In genomic region chr20:13006825-13007224, GRCh38 we compare ENCODE assay signal across 19 cellular contexts. TPM values are rescaled to one million over a fixed set of nuclear protein-coding genes. Genes with fewer than 3 reads are reported as not detected.
DNase-seq lines count a peak whose midpoint lies in the region; ATAC-seq and TF ChIP-seq lines count a peak whose summit lies in the region.
"Had no signal": no experiment of that assay in that cellular context is flagged by ENCODE, and none has a peak within 500 bp of the region (broad histone marks: within the 10 kb centered on the region; RNA-seq: fewer than 3 reads in every experiment).

No MANE protein-coding gene starts in this region.

- 3% methylated on average over 3 of the region's 3 CpGs for WGBS in mammary epithelial cell (ENCODE audit: low coverage, missing lambda C conversion rate)
- WGBS in ovary, 3 donors = 60 to 83% (median 75%) methylated on average over 3 of the region's 3 CpGs

- H3K9me3 ChIP-seq in mammary epithelial cell (replicated peaks; ENCODE audit: insufficient read depth, low read length) (no peaks in the 10 kb centered on the region), ovary (no peaks in the 10 kb centered on the region)
- H3K9me3 ChIP-seq: mucosa of descending colon, upper lobe of left lung had no signal

- TF ChIP-seq EP300 in ovary (IDR thresholded peaks at IDR 0.05) = no peak

- peak overlapping the region; percentile 26 for H3K4me2 ChIP-seq in mammary epithelial cell (ENCODE audit: insufficient read depth, low read depth, low read length)

- H2AFZ ChIP-seq in mammary epithelial cell (ENCODE audit: low read depth, low read length) = peak overlapping the region; percentile 17

- H3K79me2 ChIP-seq in mammary epithelial cell (ENCODE audit: insufficient read depth, low read length) = peaks cover 13% of the 10 kb centered on the region

- POLR2A ChIA-PET in AG04449 (lab: Yijun Ruan, JAX) = no interaction called here

- in situ Hi-C loops in mammary epithelial cell (cut with MboI; ENCODE audit: low sequenced_read_pairs in 2 of 2) = no loop called here

- no peaks in the 10 kb centered on the region for H3K27me3 ChIP-seq in mammary epithelial cell (ENCODE audit: insufficient read depth, low read length)
- H3K27me3 ChIP-seq in ovary = no peaks in the 10 kb centered on the region
- H3K27me3 ChIP-seq: upper lobe of left lung had no signal

- CTCF ChIA-PET in AG04449 (lab: Yijun Ruan, JAX) = no interaction called here
- CTCF ChIA-PET in mammary epithelial cell (lab: Charles Lee; ENCODE audit: low non-redundant PET) = no interaction called here

- dilution Hi-C loops in mammary epithelial cell (cut with HindIII; ENCODE audit: low sequenced_read_pairs) = no loop called here

- BruUV-seq in mammary epithelial cell (replicated peaks; lab: Mats Ljungman, UMichigan) = no TSS peak

- no peak for ATAC-seq in GM21526 (IDR thresholded peaks at IDR 0.05; ENCODE audit: low FRiP score, unreplicated experiment)
- ATAC-seq: mucosa of descending colon; stimulated activated naive B cell treated with anti-CD40 and anti-IgM and Interleukin-4, amounts not matched to agents 10 μg/mL and 1 μg/mL and 100 μg/mL, for 72 hours had no signal

- no peak for TF ChIP-seq CTCF in AG04449 (IDR thresholded peaks at IDR 0.05; ENCODE audit: insufficient read depth, low read length, missing control alignments)
- TF ChIP-seq CTCF in mammary epithelial cell (conservative IDR thresholded peaks at IDR 0.05 in 1 of 2, IDR thresholded peaks at IDR 0.05 in 1 of 2; ENCODE audit: extremely low read depth in 1 of 2, insufficient read depth in 1 of 2, low read depth in 1 of 2, low read length in 2 of 2) = no peak
- TF ChIP-seq CTCF in ovary (IDR thresholded peaks at IDR 0.05) = no peak

- H3K4me3 ChIP-seq in AG04449 (ENCODE audit: low read depth, low read length) (no peak overlapping the region), mammary epithelial cell (replicated peaks in 1 of 3; ENCODE audit: insufficient read depth in 1 of 3, low read depth in 2 of 3, low read length in 3 of 3) (no peak overlapping the region), ovary (no peak overlapping the region)
- H3K4me3 ChIP-seq: mucosa of descending colon, SK-N-MC, upper lobe of left lung had no signal

- H3K36me3 ChIP-seq in mammary epithelial cell (ENCODE audit: insufficient read depth, low read length) (no peaks in the 10 kb centered on the region), ovary (no peaks in the 10 kb centered on the region)
- H3K36me3 ChIP-seq: upper lobe of left lung had no signal

- H3K9ac ChIP-seq in mammary epithelial cell (ENCODE audit: insufficient read depth, low read length) = no peak overlapping the region

- intact Hi-C loops in mammary epithelial cell (cut with micrococcal nuclease) = loop anchor here (10.0 kb wide), 1 partner anchor 238 kb away; no protein-coding TSS in a partner anchor
- intact Hi-C loops in ovary (cut with DNase I) = no loop called here

- TF ChIP-seq POLR2A in ovary (IDR thresholded peaks at IDR 0.05) = no peak

- H4K20me1 ChIP-seq in mammary epithelial cell (ENCODE audit: insufficient read depth, low read length) = no peaks in the 10 kb centered on the region

- DNase-seq in AG04449 (ENCODE audit: low read depth, low spot score) (peak; percentile 91), M059J (ENCODE audit: low read depth) (peak; percentile 17), mammary epithelial cell (peak; percentile 63), iris pigment epithelial cell (ENCODE audit: low read depth) (peak; percentile 21), ovary (no peak), NCI-H2227 (lab: John Stamatoyannopoulos, UW; ENCODE audit: unreplicated experiment) (no peak)
- no peak for DNase-seq in stimulated activated naive CD4-positive, alpha-beta T cell (lab: John Stamatoyannopoulos, UW)
- DNase-seq: ACHN; activated CD4-positive, alpha-beta T cell treated with anti-CD3 and anti-CD28 coated beads, Interleukin-2, amount 50 U/mL, for 4 hours; activated T-cell treated with anti-CD3 and anti-CD28 coated beads, Interleukin-2, amount 50 U/mL, for 24 hours; Calu3; kidney glomerular epithelial cell; mucosa of descending colon; NCI-H187; NCI-H510A; stimulated activated naive B cell treated with anti-CD40 and anti-IgM and Interleukin-4, amounts not matched to agents 10 μg/mL and 1 μg/mL and 100 μg/mL, for 72 hours; upper lobe of left lung had no signal

- H3K4me1 ChIP-seq in mammary epithelial cell (ENCODE audit: insufficient read depth, low read length) (peaks cover 33% of the 10 kb centered on the region), ovary (ENCODE audit: insufficient read depth) (peaks cover 7% of the 10 kb centered on the region)

- no peak overlapping the region for H3K27ac ChIP-seq in mammary epithelial cell (ENCODE audit: insufficient read depth, low read depth, low read length)
- H3K27ac ChIP-seq in ovary = no peak overlapping the region
- H3K27ac ChIP-seq: SK-N-MC, upper lobe of left lung had no signal

RNA-seq across cellular contexts. Expression of gene SPTLC3, which starts 1.9 kb away (rescaled TPM):
- total RNA-seq in M059J (2014; rRNA removed; shearing (Covaris generic)) = 3.0 and 9.2 TPM in 2 replicates
- total RNA-seq in mammary epithelial cell (10 to 100 TPM; 10.1 to 12.5 TPM), ovary (10 to 100 TPM in 1 of 7 donors, 1 to 10 TPM in 6; 7.6 to 10.5 (median 8.8) TPM)
- polyA plus RNA-seq in mammary epithelial cell (3.6 TPM), ovary (1 to 10 TPM; 2.1 to 9.7 TPM)
- 6.3 TPM for polyA minus RNA-seq in mammary epithelial cell

Comparison
In these comparisons a context has a peak if more than half of its experiments do, and no peak if none do; other contexts are left out.
1. DNase-seq: peak in AG04449 (single experiment), M059J (single experiment), mammary epithelial cell (single experiment) and iris pigment epithelial cell (single experiment); none in stimulated activated naive CD4-positive, alpha-beta T cell (0 of 6), ovary (0 of 5) and NCI-H2227 (single experiment).